In genomic region chr2:72236445-72237067, GRCh38 we compare ENCODE assay signal across 12 cellular contexts.
DNase-seq lines count a peak whose midpoint lies in the region; ATAC-seq and TF ChIP-seq lines count a peak whose summit lies in the region.
"Had no signal": no experiment of that assay in that cellular context is flagged by ENCODE, and none has a peak within 500 bp of the region (broad histone marks: within the 10 kb centered on the region; RNA-seq: fewer than 3 reads in every experiment).

No MANE protein-coding gene starts in this region.

- H3K4me1 ChIP-seq in breast epithelium = no peaks in the 10 kb centered on the region
- H3K4me1 ChIP-seq: HAP-1 had no signal

- H3K36me3 Mint-ChIP-seq in MCF 10A (ENCODE audit: insufficient read depth, unreplicated experiment) = no peaks in the 10 kb centered on the region

- H3K27me3 Mint-ChIP-seq in MCF 10A (ENCODE audit: insufficient read depth, unreplicated experiment) = no peaks in the 10 kb centered on the region
- no peaks in the 10 kb centered on the region for H3K27me3 Mint-ChIP-seq in stimulated activated naive CD8-positive, alpha-beta T cell treated with anti-CD3 and anti-CD28 coated beads, Interleukin-15, amount 100 ng/mL, for 72 hours
- H3K27me3 Mint-ChIP-seq: dendritic cell treated with granulocyte-macrophage colony-stimulating factor and Interleukin-4, amounts not matched to agents 40 ng/mL and 50 ng/mL, for 4 days had no signal

- H3K27ac ChIP-seq in breast epithelium = no peak overlapping the region
- H3K27ac ChIP-seq: 22Rv1 had no signal

- DNase-seq in MCF 10A (ENCODE audit: unreplicated experiment) (peak; percentile 89), breast epithelium (ENCODE audit: low spot score in 2 of 2) (no peak), astrocyte of the cerebellum (ENCODE audit: low read depth) (peak; percentile 78), glomerular visceral epithelial cell (ENCODE audit: extremely low spot score) (peak; percentile 39), superior temporal gyrus (ENCODE audit: extremely low spot score) (no peak), NCI-H1417 treated with DMSO at 0.1 percent for 48 hours (lab: John Stamatoyannopoulos, UW) (no peak)
- no peak for DNase-seq in stimulated activated naive CD4-positive, alpha-beta T cell treated with Interleukin-2 at 50 U/mL for 16 hours (lab: John Stamatoyannopoulos, UW)
- no peak for DNase-seq in stimulated activated naive CD8-positive, alpha-beta T cell treated with anti-CD3 and anti-CD28 coated beads, Interleukin-15, amount 100 ng/mL, for 72 hours
- DNase-seq: NCI-H1436 treated with DMSO at 0.1 percent for 48 hours had no signal

- intact Hi-C loops in MCF 10A (cut with micrococcal nuclease) = no loop called here
- intact Hi-C loops in breast epithelium (cut with DNase I; ENCODE audit: low total_unique reads) = no loop called here

- H3K4me3 ChIP-seq in breast epithelium (no peak overlapping the region), astrocyte of the cerebellum (ENCODE audit: low read depth, low read length) (no peak overlapping the region)
- H3K4me3 ChIP-seq: HAP-1 had no signal

- peaks cover 34% of the 10 kb centered on the region for H3K4me1 Mint-ChIP-seq in MCF 10A (ENCODE audit: insufficient read depth, unreplicated experiment)
- peaks cover 16% of the 10 kb centered on the region for H3K4me1 Mint-ChIP-seq in stimulated activated naive CD8-positive, alpha-beta T cell treated with anti-CD3 and anti-CD28 coated beads, Interleukin-15, amount 100 ng/mL, for 72 hours

- in situ Hi-C loops in astrocyte of the cerebellum (cut with HindIII; ENCODE audit: low sequenced_read_pairs) = no loop called here

- ATAC-seq in stimulated activated naive CD8-positive, alpha-beta T cell treated with anti-CD3 and anti-CD28 coated beads, Interleukin-15, amount 100 ng/mL, for 72 hours = no peak

- POLR2A ChIA-PET in MCF 10A (lab: Yijun Ruan, JAX) = interaction anchor here (0.7 to 1.1 kb wide), 2 partner anchors 57 to 354 kb away, joined by 3 read pairs; no protein-coding TSS in a partner anchor

- H3K9me3 Mint-ChIP-seq in MCF 10A (ENCODE audit: unreplicated experiment) = no peaks in the 10 kb centered on the region
- H3K9me3 Mint-ChIP-seq in stimulated activated naive CD8-positive, alpha-beta T cell treated with anti-CD3 and anti-CD28 coated beads, Interleukin-15, amount 100 ng/mL, for 72 hours = no peaks in the 10 kb centered on the region
- H3K9me3 Mint-ChIP-seq: dendritic cell treated with granulocyte-macrophage colony-stimulating factor and Interleukin-4, amounts not matched to agents 40 ng/mL and 50 ng/mL, for 4 days had no signal

- peak overlapping the region; percentile 24 for H3K4me3 Mint-ChIP-seq in MCF 10A (ENCODE audit: unreplicated experiment)
- no peak overlapping the region for H3K4me3 Mint-ChIP-seq in stimulated activated naive CD8-positive, alpha-beta T cell treated with anti-CD3 and anti-CD28 coated beads, Interleukin-15, amount 100 ng/mL, for 72 hours
- H3K4me3 Mint-ChIP-seq: dendritic cell treated with granulocyte-macrophage colony-stimulating factor and Interleukin-4, amounts not matched to agents 40 ng/mL and 50 ng/mL, for 4 days had no signal

- H3K27ac Mint-ChIP-seq in MCF 10A (ENCODE audit: low read depth, unreplicated experiment) = peak overlapping the region; percentile 85
- no peak overlapping the region for H3K27ac Mint-ChIP-seq in stimulated activated naive CD8-positive, alpha-beta T cell treated with anti-CD3 and anti-CD28 coated beads, Interleukin-15, amount 100 ng/mL, for 72 hours
- H3K27ac Mint-ChIP-seq: dendritic cell treated with granulocyte-macrophage colony-stimulating factor and Interleukin-4, amounts not matched to agents 40 ng/mL and 50 ng/mL, for 4 days had no signal

- BruUV-seq in MCF 10A (replicated peaks; lab: Mats Ljungman, UMichigan) = no TSS peak

- no peaks in the 10 kb centered on the region for H3K27me3 ChIP-seq in breast epithelium

- H3K36me3 ChIP-seq in breast epithelium = no peaks in the 10 kb centered on the region
- H3K36me3 ChIP-seq: HAP-1 had no signal

- TF ChIP-seq POLR2A in breast epithelium (IDR thresholded peaks at IDR 0.05) = no peak

- no peaks in the 10 kb centered on the region for H3K9me3 ChIP-seq in breast epithelium
- H3K9me3 ChIP-seq: HAP-1 had no signal

- CTCF ChIA-PET in MCF 10A (lab: Yijun Ruan, JAX) = interaction anchor here (1.2 kb wide), 1 partner anchor 131 kb away, joined by 5 read pairs; no protein-coding TSS in a partner anchor

- no peak for TF ChIP-seq CTCF in MCF 10A (IDR thresholded peaks at IDR 0.05; ENCODE audit: unreplicated experiment)
- TF ChIP-seq CTCF in breast epithelium (IDR thresholded peaks at IDR 0.05) = no peak
- TF ChIP-seq CTCF in astrocyte of the cerebellum (IDR thresholded peaks at IDR 0.05; ENCODE audit: low read depth, low read length, missing control alignments) = no peak

Comparison
In these comparisons a context has a peak if more than half of its experiments do, and no peak if none do; other contexts are left out.
1. DNase-seq: peak in MCF 10A (single experiment), astrocyte of the cerebellum (single experiment) and glomerular visceral epithelial cell (single experiment); none in breast epithelium (0 of 2), stimulated activated naive CD4-positive, alpha-beta T cell treated with Interleukin-2 at 50 U/mL for 16 hours (single experiment), stimulated activated naive CD8-positive, alpha-beta T cell treated with anti-CD3 and anti-CD28 coated beads, Interleukin-15, amount 100 ng/mL, for 72 hours (0 of 2), superior temporal gyrus (single experiment) and NCI-H1417 treated with DMSO at 0.1 percent for 48 hours (single experiment).